ENCODE assay signal across 20 cellular contexts in the genomic region with DNA sequence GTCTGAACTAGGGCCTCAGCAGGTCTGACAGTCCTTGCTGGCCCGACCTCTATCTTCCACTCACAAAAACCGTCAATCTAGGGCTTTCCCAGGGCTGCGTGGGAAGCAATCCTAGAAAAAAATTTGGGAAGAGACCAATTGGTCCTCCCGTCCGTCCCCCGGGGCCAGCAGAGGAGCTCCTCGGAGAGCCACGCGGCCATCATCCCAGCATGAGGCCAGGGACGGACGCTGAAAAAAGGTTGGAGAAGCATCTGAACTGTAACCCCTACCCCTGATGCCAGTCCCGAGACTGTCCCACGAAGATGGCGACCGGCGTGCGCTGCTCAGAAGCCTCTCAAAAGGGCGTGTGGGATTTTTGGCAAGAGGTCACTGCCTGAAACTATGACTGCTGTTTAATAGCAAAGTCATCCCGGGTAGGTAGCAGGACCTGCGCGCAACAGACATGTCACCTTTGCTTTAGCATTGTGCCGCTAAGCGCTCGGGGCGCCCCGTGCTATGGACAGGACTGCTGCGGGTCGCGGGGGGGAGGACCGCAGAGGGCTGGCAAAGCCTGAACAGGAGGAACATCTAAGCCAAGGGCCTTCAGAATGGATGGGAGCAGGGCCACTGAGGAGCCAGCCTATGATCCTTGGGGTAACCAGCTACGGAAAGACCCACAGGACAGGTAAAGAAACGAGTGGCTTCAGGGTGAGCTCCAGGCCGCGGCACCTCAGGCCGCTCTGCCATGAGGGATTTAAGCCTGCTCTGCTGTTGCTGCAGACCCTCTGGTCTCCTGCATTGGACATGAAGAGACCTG.
"Had no signal": no experiment of that assay in that cellular context is flagged by ENCODE, and none has a peak within 500 bp of the region (broad histone marks: within the 10 kb centered on the region; RNA-seq: fewer than 3 reads in every experiment).

No MANE protein-coding gene starts in this region.

- H3K27me3 Mint-ChIP-seq: activated CD4-positive, alpha-beta T cell treated with anti-CD3 and anti-CD28 coated beads, Interleukin-2, amount 10 ng/mL, durations not matched to agents 7 days and 5 days had no signal

- H3K9me3 ChIP-seq: adrenal gland, lower lobe of right lung, ovary, right lobe of liver, tibial nerve, uterus had no signal

- H3K27ac ChIP-seq: epithelial cell of prostate, lower lobe of right lung, ovary, right lobe of liver, tibial nerve, uterus had no signal

- H3K4me1 Mint-ChIP-seq: activated CD4-positive, alpha-beta T cell treated with anti-CD3 and anti-CD28 coated beads, Interleukin-2, amount 10 ng/mL, durations not matched to agents 7 days and 5 days had no signal

- H3K27me3 ChIP-seq: adrenal gland, ovary, right lobe of liver, tibial nerve, uterus had no signal

- H3K4me1 ChIP-seq: uterus had no signal

- H3K4me3 Mint-ChIP-seq: activated CD4-positive, alpha-beta T cell treated with anti-CD3 and anti-CD28 coated beads, Interleukin-2, amount 10 ng/mL, durations not matched to agents 7 days and 5 days; activated CD8-positive, alpha-beta T cell treated with anti-CD3 and anti-CD28 coated beads, Interleukin-2, amount 10 ng/mL, durations not matched to agents 7 days and 5 days had no signal

- H3K27ac Mint-ChIP-seq: activated CD4-positive, alpha-beta T cell treated with anti-CD3 and anti-CD28 coated beads, Interleukin-2, amount 10 ng/mL, durations not matched to agents 7 days and 5 days; activated CD8-positive, alpha-beta T cell treated with anti-CD3 and anti-CD28 coated beads, Interleukin-2, amount 10 ng/mL, durations not matched to agents 7 days and 5 days had no signal

- ATAC-seq: activated CD8-positive, alpha-beta T cell treated with anti-CD3 and anti-CD28 coated beads, Interleukin-2, amount 10 ng/mL, durations not matched to agents 7 days and 5 days; left cardiac atrium; lower lobe of right lung had no signal

- H3K9me3 Mint-ChIP-seq: activated CD4-positive, alpha-beta T cell treated with anti-CD3 and anti-CD28 coated beads, Interleukin-2, amount 10 ng/mL, durations not matched to agents 7 days and 5 days had no signal

- DNase-seq: activated CD4-positive, alpha-beta T cell treated with anti-CD3 and anti-CD28 coated beads, Interleukin-2, amount 10 ng/mL, durations not matched to agents 7 days and 5 days; activated CD4-positive, CD25-positive, alpha-beta regulatory T cell; activated CD8-positive, alpha-beta T cell treated with anti-CD3 and anti-CD28 coated beads, Interleukin-2, amount 10 ng/mL, durations not matched to agents 7 days and 5 days; activated effector memory CD4-positive, alpha-beta T cell treated with anti-CD3 and anti-CD28 coated beads, Interleukin-2, amount 50 U/mL, for 16 hours; activated naive CD4-positive, alpha-beta T cell treated with anti-CD3 and anti-CD28 coated beads, Interleukin-2, amount 50 U/mL, for 16 hours; activated T-cell treated with anti-CD3 and anti-CD28 coated beads, Interleukin-2, amount 50 U/mL, for 48 hours; adrenal gland; foreskin fibroblast; left cardiac atrium; lower lobe of right lung; ovary; right lobe of liver; small intestine; stimulated activated CD4-positive, alpha-beta T cell treated with anti-CD3 and anti-CD28 coated beads, Interleukin-4, amount 100 ng/mL, for 1 hour; substantia nigra; T-helper 1 cell; T-helper 9 cell; uterus had no signal

- H3K36me3 ChIP-seq: ovary, uterus had no signal

- H3K4me3 ChIP-seq: adrenal gland, lower lobe of right lung, ovary, right lobe of liver, tibial nerve, uterus had no signal
